ENCODE assay signal across 1 cellular context in the genomic region with DNA sequence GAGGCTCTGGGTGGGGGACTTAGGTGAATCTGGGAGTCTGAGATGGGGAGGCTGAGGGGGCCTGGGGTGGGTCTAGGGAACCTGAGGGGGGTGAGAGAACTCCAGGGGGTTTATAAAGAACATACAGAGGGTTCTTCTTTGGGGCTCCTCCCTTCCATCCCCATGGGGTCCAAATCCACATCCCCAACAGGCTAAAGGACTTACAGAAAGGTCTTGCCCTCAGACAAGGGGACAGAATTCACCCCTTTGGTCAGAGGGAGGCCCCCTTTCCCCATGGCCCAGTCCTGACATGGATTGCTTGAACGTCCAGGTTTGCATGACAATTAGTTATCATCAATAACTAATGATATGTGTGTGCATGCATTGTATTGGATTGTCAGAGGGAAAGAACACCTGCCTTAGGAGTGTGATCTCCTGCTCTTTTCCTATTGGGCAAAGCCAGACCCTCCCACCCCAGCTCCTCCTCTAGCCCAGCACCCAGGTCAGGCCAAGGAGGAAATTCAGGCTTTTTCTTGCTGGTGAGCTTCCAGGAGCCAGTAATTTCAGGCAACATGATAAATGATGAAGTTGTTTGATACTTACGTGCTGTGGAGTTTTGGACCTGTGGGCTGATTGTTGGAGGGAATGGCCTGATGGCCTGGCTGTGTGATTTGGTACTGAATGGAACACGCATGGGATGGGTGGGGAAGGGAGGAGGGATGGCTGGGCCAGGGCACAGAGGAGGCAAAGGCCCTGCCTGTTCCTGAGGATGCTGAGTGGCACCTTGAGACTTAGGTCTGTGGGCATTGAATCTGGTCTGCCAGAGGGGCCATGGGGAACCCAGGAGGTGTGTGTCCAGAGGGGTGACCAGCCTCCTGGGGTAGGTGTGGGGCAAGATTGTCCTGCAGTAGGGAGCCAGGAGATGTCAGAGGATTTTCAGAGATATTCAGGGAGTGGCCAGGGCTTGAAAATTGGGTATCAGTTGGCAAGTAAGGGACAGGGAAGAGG.
TF ChIP-seq lines count a peak whose summit lies in the region.

No MANE protein-coding gene starts in this region.

TF ChIP-seq in WTC11, 78 proteins besides CTCF, POLR2A, EP300 and RAD21 (continued from another document):
- no peak for TF ChIP-seq ZNF396 (CRISPR knock-in tag; IDR thresholded peaks at IDR 0.05; ENCODE audit: borderline replicate concordance)
- TF ChIP-seq, protein P1, sequence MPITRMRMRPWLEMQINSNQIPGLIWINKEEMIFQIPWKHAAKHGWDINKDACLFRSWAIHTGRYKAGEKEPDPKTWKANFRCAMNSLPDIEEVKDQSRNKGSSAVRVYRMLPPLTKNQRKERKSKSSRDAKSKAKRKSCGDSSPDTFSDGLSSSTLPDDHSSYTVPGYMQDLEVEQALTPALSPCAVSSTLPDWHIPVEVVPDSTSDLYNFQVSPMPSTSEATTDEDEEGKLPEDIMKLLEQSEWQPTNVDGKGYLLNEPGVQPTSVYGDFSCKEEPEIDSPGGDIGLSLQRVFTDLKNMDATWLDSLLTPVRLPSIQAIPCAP (CRISPR knock-in tag; IDR thresholded peaks at IDR 0.05) = no peak
- TF ChIP-seq SOX15 (CRISPR knock-in tag; IDR thresholded peaks at IDR 0.05) = no peak
- TF ChIP-seq NFYB (CRISPR knock-in tag; conservative IDR thresholded peaks at IDR 0.05; ENCODE audit: low read depth) = no peak
- no peak for TF ChIP-seq HMGA2 (CRISPR knock-in tag; IDR thresholded peaks at IDR 0.05)
- no peak for TF ChIP-seq CREB1 (CRISPR knock-in tag; IDR thresholded peaks at IDR 0.05)
